Comparison of ENCODE assay signal across 8 cellular contexts in the genomic region with DNA sequence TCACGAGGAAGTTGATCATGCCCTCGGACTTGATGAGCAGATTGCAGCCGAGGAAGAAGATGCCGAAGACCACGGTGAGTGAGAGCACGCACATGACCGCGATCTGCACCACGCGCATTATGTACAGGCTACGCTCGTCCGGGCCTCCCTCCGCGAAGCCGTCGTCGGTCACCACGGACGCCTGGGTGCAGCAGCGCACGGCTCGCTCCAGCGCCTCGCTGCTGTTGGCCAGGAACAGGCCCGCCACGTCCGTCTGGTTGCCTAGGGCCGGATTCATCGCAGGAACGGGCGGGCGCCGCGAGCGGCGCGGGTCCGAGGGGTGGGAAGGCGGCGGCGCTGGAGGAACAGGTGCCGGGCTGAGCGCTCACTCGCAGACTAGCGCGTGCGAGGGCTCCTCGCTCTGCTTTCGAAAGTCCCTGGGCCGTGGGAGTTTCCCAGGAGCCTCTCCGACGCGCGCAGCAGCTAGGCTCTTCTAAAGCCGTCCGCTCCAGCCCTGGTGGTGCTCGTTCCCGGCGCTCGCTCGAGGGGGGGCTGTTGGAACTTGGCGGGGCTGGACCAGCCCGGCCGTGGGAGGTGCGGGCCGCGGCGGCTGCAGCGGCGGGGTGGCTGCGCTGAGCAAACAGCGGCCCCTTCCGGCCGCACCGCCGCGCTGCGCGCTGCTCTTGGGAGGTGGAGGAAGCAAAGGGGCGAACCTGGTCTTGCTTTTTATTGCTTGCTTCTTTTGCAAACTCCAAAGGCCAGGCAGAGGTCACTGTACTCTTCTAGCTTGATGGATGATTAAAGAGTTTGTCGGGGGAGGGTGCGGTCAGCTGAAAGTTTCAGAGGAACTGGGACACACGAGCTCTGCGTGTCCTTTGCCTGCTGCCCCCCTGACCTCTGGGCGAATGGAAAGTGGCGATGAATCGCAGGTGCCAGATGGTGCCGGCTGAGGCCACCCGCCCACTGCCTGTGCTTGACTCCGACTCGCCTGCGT. TPM values are rescaled to one million over a fixed set of nuclear protein-coding genes. Genes with fewer than 3 reads are reported as not detected.
DNase-seq lines count a peak whose midpoint lies in the region; ATAC-seq and TF ChIP-seq lines count a peak whose summit lies in the region.

RPRM (minus strand) TSS at position 474 of the 973 bp plus-strand sequence; CDS start at position 277, 197 bp downstream.

- H3K27me3 Mint-ChIP-seq in activated CD8-positive, alpha-beta T cell treated with anti-CD3 and anti-CD28 coated beads for 36 hours: peaks cover 64% of the 10 kb centered on the region

- no peak within 1 kb of the TSS for H2AFZ ChIP-seq in ACC112 (ENCODE audit: low read length, unreplicated experiment)

- H3K36me3 Mint-ChIP-seq in activated CD8-positive, alpha-beta T cell treated with anti-CD3 and anti-CD28 coated beads for 36 hours (ENCODE audit: low read depth): no peaks in the 10 kb centered on the region

- H3K9me3 Mint-ChIP-seq in activated CD8-positive, alpha-beta T cell treated with anti-CD3 and anti-CD28 coated beads for 36 hours: no peaks in the 10 kb centered on the region

- H3K4me3 Mint-ChIP-seq in activated CD8-positive, alpha-beta T cell treated with anti-CD3 and anti-CD28 coated beads for 36 hours: peak within 1 kb of the TSS; percentile 58

- 1% methylated on average over 61 to 93 of the region's 93 CpGs for WGBS in mesodermal cell (ENCODE audit: insufficient coverage in 2 of 2), 2 experiments

- H3K27ac ChIP-seq in ACC112 (ENCODE audit: low read depth, low read length) (no peak within 1 kb of the TSS), mesodermal cell (ENCODE audit: low read depth, low read length, severe bottlenecking) (no peak within 1 kb of the TSS)

- peak; percentile 78 for TF ChIP-seq CTCF in activated CD8-positive, alpha-beta T cell treated with anti-CD3 and anti-CD28 coated beads for 36 hours (IDR thresholded peaks at IDR 0.05)

- peaks cover 60% of the 10 kb centered on the region for H3K27me3 ChIP-seq in ACC112 (ENCODE audit: insufficient read depth, low read length)
- peaks cover 3% of the 10 kb centered on the region for H3K27me3 ChIP-seq in endocrine pancreas (ENCODE audit: control insufficient read depth, insufficient read depth, low read length)

- no peak within 1 kb of the TSS for H3K27ac Mint-ChIP-seq in activated CD8-positive, alpha-beta T cell treated with anti-CD3 and anti-CD28 coated beads for 36 hours

- intact Hi-C loops in activated CD8-positive, alpha-beta T cell treated with anti-CD3 and anti-CD28 coated beads for 36 hours (cut with micrococcal nuclease): no loop called here

- ATAC-seq in GM18519 (IDR thresholded peaks at IDR 0.05; ENCODE audit: low FRiP score, unreplicated experiment) (peak; percentile 87), HG03060 (IDR thresholded peaks at IDR 0.05; ENCODE audit: low read depth, unreplicated experiment) (peak; percentile 63)
- ATAC-seq in activated CD8-positive, alpha-beta T cell treated with anti-CD3 and anti-CD28 coated beads for 36 hours: peak; percentile 86

- CTCF ChIA-PET in activated CD8-positive, alpha-beta T cell treated with anti-CD3 and anti-CD28 coated beads for 36 hours (lab: Charles Lee): interaction anchor here (0.7 to 1.6 kb wide), 6 partner anchors 8 to 620 kb away, joined by 3 to 8 read pairs (median 4); no protein-coding TSS in a partner anchor

- no peaks in the 10 kb centered on the region for H3K9me3 ChIP-seq in endocrine pancreas (ENCODE audit: control insufficient read depth, low read length)
- no peaks in the 10 kb centered on the region for H3K9me3 ChIP-seq in mesodermal cell (ENCODE audit: control insufficient read depth, low read length)

- DNase-seq in NCI-H2227 (lab: John Stamatoyannopoulos, UW; ENCODE audit: unreplicated experiment): peak; percentile 96
- peak; percentile 59 for DNase-seq in activated CD8-positive, alpha-beta T cell treated with anti-CD3 and anti-CD28 coated beads for 36 hours
- peak; percentile 11 for DNase-seq in stimulated activated CD8-positive, alpha-beta memory T cell treated with anti-CD3 and anti-CD28 coated beads, Interleukin-15, amount 100 ng/mL, for 1 hour (ENCODE audit: low read depth)

- peaks cover 19% of the 10 kb centered on the region for H3K4me1 Mint-ChIP-seq in activated CD8-positive, alpha-beta T cell treated with anti-CD3 and anti-CD28 coated beads for 36 hours (ENCODE audit: low read depth)

- H3K4me3 ChIP-seq in ACC112 (ENCODE audit: low read depth, low read length): peak within 1 kb of the TSS; percentile 30
- H3K4me3 ChIP-seq in endocrine pancreas (ENCODE audit: control insufficient read depth, insufficient read depth, low read length): peak within 1 kb of the TSS; percentile 8
- peak within 1 kb of the TSS; percentile 39 for H3K4me3 ChIP-seq in mesodermal cell (ENCODE audit: extremely low read depth, insufficient read depth, low read length, poor library complexity, severe bottlenecking)

- POLR2A ChIA-PET in activated CD8-positive, alpha-beta T cell treated with anti-CD3 and anti-CD28 coated beads for 36 hours (lab: Charles Lee): no interaction called here

- no peaks in the 10 kb centered on the region for H3K36me3 ChIP-seq in ACC112 (ENCODE audit: insufficient read depth, low read length)
- H3K36me3 ChIP-seq in endocrine pancreas (ENCODE audit: control insufficient read depth, insufficient read depth, low read length): no peaks in the 10 kb centered on the region
- H3K36me3 ChIP-seq in mesodermal cell (ENCODE audit: control insufficient read depth, insufficient read depth, low read length): no peaks in the 10 kb centered on the region

- H3K4me1 ChIP-seq in ACC112 (ENCODE audit: control insufficient read depth, insufficient read depth, low read length, unreplicated experiment) (peaks cover 5% of the 10 kb centered on the region), endocrine pancreas (ENCODE audit: control insufficient read depth, insufficient read depth, low read length) (no peaks in the 10 kb centered on the region), mesodermal cell (ENCODE audit: control insufficient read depth, insufficient read depth, low read length, poor library complexity, severe bottlenecking) (peaks cover 10% of the 10 kb centered on the region)

- H3K9ac ChIP-seq in endocrine pancreas (ENCODE audit: control insufficient read depth, insufficient read depth, low read length): no peak within 1 kb of the TSS

- H3K79me2 ChIP-seq in ACC112 (ENCODE audit: control insufficient read depth, insufficient read depth, low read length, unreplicated experiment): no peaks in the 10 kb centered on the region

RNA-seq across cellular contexts. Expression of gene RPRM, which starts in this region (rescaled TPM):
- total RNA-seq in activated CD8-positive, alpha-beta T cell treated with anti-CD3 and anti-CD28 coated beads for 36 hours: under 1 TPM; 0.20 to 0.23 TPM
- 4.3 TPM for polyA plus RNA-seq in mesodermal cell (2013, experiment 1 of 2)
- 4.6 TPM for polyA plus RNA-seq in mesodermal cell (2013, experiment 2 of 2)

Comparison
In these comparisons a context has a peak if more than half of its experiments do, and no peak if none do; other contexts are left out.
1. Peak in DNase-seq and ATAC-seq in activated CD8-positive, alpha-beta T cell treated with anti-CD3 and anti-CD28 coated beads for 36 hours; RNA of the gene not detected or under 1 TPM.
2. DNase-seq: peak in every context shown above with its lines; median percentile 96 in NCI-H2227; 59 in activated CD8-positive, alpha-beta T cell treated with anti-CD3 and anti-CD28 coated beads for 36 hours; 11 in stimulated activated CD8-positive, alpha-beta memory T cell treated with anti-CD3 and anti-CD28 coated beads, Interleukin-15, amount 100 ng/mL, for 1 hour.